In the genomic region with DNA sequence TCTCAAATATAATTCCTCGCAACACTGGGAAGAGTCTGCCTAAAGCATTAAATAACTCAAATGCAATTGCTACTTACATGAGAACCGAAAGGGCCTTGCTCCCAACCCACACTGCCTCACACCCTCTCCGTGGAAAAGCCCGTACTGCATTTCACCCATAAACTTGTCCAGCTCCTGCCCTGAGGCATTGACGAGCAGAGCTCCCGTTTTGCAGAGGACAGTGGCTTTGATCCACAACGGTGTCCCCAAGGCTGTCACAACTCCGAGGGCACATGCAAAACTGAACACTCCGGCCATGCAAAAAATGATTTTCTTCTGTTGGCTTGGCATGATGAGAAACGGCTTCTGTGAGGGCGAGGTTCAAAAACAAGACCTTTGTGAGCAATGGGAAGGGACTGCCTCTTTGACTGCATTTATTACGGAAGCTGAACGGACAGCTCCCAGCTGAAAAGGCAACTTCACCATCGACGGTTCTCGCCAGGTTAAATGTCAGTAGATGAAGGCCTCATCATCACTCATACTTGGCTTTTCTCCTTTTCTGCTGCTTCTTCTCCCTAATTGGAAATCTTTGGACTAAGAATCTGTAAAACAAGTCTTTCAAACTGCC, we compare ENCODE assay signal across 1 cellular context.
TF ChIP-seq lines count a peak whose summit lies in the region.

TSS of gene CLRN1 (minus strand) at position 349 of the 607 bp plus-strand sequence. CDS start at position 330, 19 bp downstream.

TF ChIP-seq in HEK293, 187 proteins besides CTCF, POLR2A, EP300 and RAD21:
- TF ChIP-seq REST (tag by site-specific recombination; IDR thresholded peaks at IDR 0.05), result peak; percentile 59; the same call in 1 of the 2 replicates
- no peak for TF ChIP-seq KLF7 (tag by site-specific recombination; IDR thresholded peaks at IDR 0.05; ENCODE audit: borderline replicate concordance)
TF ChIP-seq in HEK293: peak in this region for 1.
